ENCODE assay signal across 8 cellular contexts in the genomic region with DNA sequence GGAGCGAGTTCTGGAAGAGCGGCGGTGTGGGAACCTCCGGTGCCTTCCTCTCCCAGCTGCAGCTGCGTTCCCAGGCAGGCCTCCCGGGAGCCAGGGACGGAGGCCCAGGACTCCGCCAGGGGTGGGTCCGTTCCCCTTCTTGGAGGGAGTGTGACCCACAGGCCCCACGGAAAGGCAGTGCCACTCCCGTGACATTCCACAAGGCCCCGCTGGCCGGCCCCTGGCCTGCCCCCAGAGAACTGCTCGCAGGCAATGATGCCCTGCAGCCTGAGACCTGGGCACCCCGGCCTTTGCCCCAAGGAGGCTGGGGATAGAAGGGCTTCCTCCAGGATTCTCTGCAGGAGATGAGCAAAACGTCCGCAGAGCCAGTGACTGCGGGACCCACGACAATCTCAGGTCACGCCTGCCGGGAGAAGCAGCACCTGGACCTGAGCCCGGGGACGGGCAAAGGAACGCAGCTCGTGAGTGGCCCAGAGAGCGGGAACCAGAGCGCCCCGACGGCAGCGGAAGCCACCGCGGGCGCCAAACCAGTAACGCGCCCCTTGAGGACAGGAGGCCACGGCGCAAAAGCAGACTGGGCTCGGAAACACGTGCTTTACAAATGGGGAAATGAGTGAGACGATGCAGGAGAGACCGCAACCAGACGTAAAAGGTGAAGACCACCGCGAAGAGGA. TPM values are rescaled to one million over a fixed set of nuclear protein-coding genes. Genes with fewer than 3 reads are reported as not detected.
DNase-seq lines count a peak whose midpoint lies in the region; ATAC-seq and TF ChIP-seq lines count a peak whose summit lies in the region.

No MANE protein-coding gene starts in this region.

- H4K8ac ChIP-seq in H9 (replicated peaks; ENCODE audit: insufficient read length, low read depth, low read length), result no peak overlapping the region

- H3K4me3 Mint-ChIP-seq in H9, result no peak overlapping the region
- peak overlapping the region; percentile 47 for H3K4me3 Mint-ChIP-seq in activated T-cell treated with anti-CD3 and anti-CD28 coated beads, Interleukin-2, amount 50 U/mL, for 4 hours

- H4K91ac ChIP-seq in H9 (ENCODE audit: insufficient read length, low read depth, low read length), result no peak overlapping the region

- no peak overlapping the region for H2AFZ ChIP-seq in H9 (ENCODE audit: low read length)

- H2BK12ac ChIP-seq in H9 (ENCODE audit: insufficient read length, low read depth, low read length), result no peak overlapping the region

- peaks cover 4 to 5% of the 10 kb centered on the region in 2 experiments; a peak in 1 of 5 replicates for H3K9me3 Mint-ChIP-seq in H9
- no peaks in the 10 kb centered on the region for H3K9me3 Mint-ChIP-seq in activated T-cell treated with anti-CD3 and anti-CD28 coated beads, Interleukin-2, amount 50 U/mL, for 4 hours

- WGBS in H9 (ENCODE audit: extremely low coverage, insufficient read length, low lambda C conversion rate), result no CpG with 5 or more reads among the region's 44 CpGs

- 0 out of 4 replicates have a peak, but pooled peaks cover 0 to 2% of the 10 kb centered on the region in 2 experiments for H3K4me1 Mint-ChIP-seq in H9
- peaks cover 2% of the 10 kb centered on the region for H3K4me1 Mint-ChIP-seq in activated T-cell treated with anti-CD3 and anti-CD28 coated beads, Interleukin-2, amount 50 U/mL, for 4 hours (ENCODE audit: low read depth)

- no peaks in the 10 kb centered on the region for H4K20me1 ChIP-seq in H9 (ENCODE audit: control insufficient read depth, insufficient read depth, insufficient read length)

- H3K27ac Mint-ChIP-seq in H9, result no peak overlapping the region

- no peaks in the 10 kb centered on the region for H3K36me3 Mint-ChIP-seq in H9 (ENCODE audit: insufficient read depth in 1 of 3, low read depth in 3 of 3)
- no peaks in the 10 kb centered on the region for H3K36me3 Mint-ChIP-seq in activated T-cell treated with anti-CD3 and anti-CD28 coated beads, Interleukin-2, amount 50 U/mL, for 4 hours (ENCODE audit: insufficient read depth)

- DNase-seq in H9 (peak; percentile 69), iris pigment epithelial cell (ENCODE audit: low read depth) (peak; percentile 9), NCI-H1694 (lab: John Stamatoyannopoulos, UW) (no peak)
- DNase-seq in activated T-cell treated with anti-CD3 and anti-CD28 coated beads, Interleukin-2, amount 50 U/mL, for 4 hours, result peak; percentile 42
- peak in 2 of 3 donors; percentile 8 to 10 for DNase-seq in stimulated activated CD4-positive, alpha-beta T cell treated with anti-CD3 and anti-CD28 coated beads, TNF-alpha, amount 100 ng/mL, for 1 hour (ENCODE audit: low read depth in 3 of 3, low spot score in 1 of 3)

- no peaks in the 10 kb centered on the region for H3K9me3 ChIP-seq in H9 (ENCODE audit: control insufficient read depth, low read depth, low read length)

- no peak overlapping the region for H3K18ac ChIP-seq in H9 (ENCODE audit: insufficient read length, low read depth, low read length)

- no peaks in the 10 kb centered on the region for H3K4me1 ChIP-seq in H9 (ENCODE audit: insufficient read depth, low read length)

- no peak overlapping the region for H3K27ac ChIP-seq in H9 (ENCODE audit: insufficient read length, low read depth, low read length)

- H2BK15ac ChIP-seq in H9 (ENCODE audit: low read depth, low read length), result no peak overlapping the region

- no peaks in the 10 kb centered on the region for H3K79me2 ChIP-seq in H9 (ENCODE audit: insufficient read depth, low read length)

- no peak overlapping the region for H2BK5ac ChIP-seq in H9 (ENCODE audit: insufficient read length, low read length)

- no peak overlapping the region for H4K5ac ChIP-seq in H9 (ENCODE audit: insufficient read length, low read depth, low read length)

- no peaks in the 10 kb centered on the region for H3K23me2 ChIP-seq in H9 (ENCODE audit: insufficient read length, low read depth, low read length, poor library complexity, severe bottlenecking)

- peaks cover 89% of the 10 kb centered on the region for H3K27me3 Mint-ChIP-seq in H9 (ENCODE audit: low read depth)
- peaks cover 23% of the 10 kb centered on the region for H3K27me3 Mint-ChIP-seq in activated T-cell treated with anti-CD3 and anti-CD28 coated beads, Interleukin-2, amount 50 U/mL, for 4 hours (ENCODE audit: low read depth)

- H2BK20ac ChIP-seq in H9 (ENCODE audit: low read depth, low read length, poor library complexity, severe bottlenecking), result no peak overlapping the region

- H3K27me3 ChIP-seq in H9 (ENCODE audit: insufficient read depth, low read length), result peaks cover 3% of the 10 kb centered on the region; the same call in 1 of the 2 replicates

- TF ChIP-seq CTCF in H9 (conservative IDR thresholded peaks at IDR 0.05), result no peak

- H3K14ac ChIP-seq in H9 (ENCODE audit: insufficient read depth, low read length), result no peak overlapping the region

- H2BK120ac ChIP-seq in H9 (ENCODE audit: low read depth, low read length, poor library complexity, severe bottlenecking), result no peak overlapping the region

- no peak overlapping the region for H3T11ph ChIP-seq in H9 (ENCODE audit: low read length)

- ATAC-seq in activated T-cell treated with anti-CD3 and anti-CD28 coated beads, Interleukin-2, amount 50 U/mL, for 4 hours, result peak; percentile 86 to 95
- ATAC-seq in HG03280 (IDR thresholded peaks at IDR 0.05; ENCODE audit: unreplicated experiment) (no peak), GM19023 (IDR thresholded peaks at IDR 0.05; ENCODE audit: unreplicated experiment) (no peak), GM21723 (IDR thresholded peaks at IDR 0.05; ENCODE audit: unreplicated experiment) (no peak)

- no peaks in the 10 kb centered on the region for H3K79me1 ChIP-seq in H9 (ENCODE audit: insufficient read depth, low read depth, low read length, poor library complexity, severe bottlenecking)

- H3K4ac ChIP-seq in H9 (ENCODE audit: low read depth, low read length), result no peak overlapping the region

- no peak overlapping the region for H3K23ac ChIP-seq in H9 (ENCODE audit: insufficient read length, low read depth, low read length)

- no peak overlapping the region for H3K9ac ChIP-seq in H9 (ENCODE audit: extremely low read depth, insufficient read length, low read length)

- H2AK5ac ChIP-seq in H9 (ENCODE audit: insufficient read length, low read length), result no peak overlapping the region

- no peak overlapping the region for H3K56ac ChIP-seq in H9 (ENCODE audit: insufficient read length, low read depth, low read length)

- H3K4me2 ChIP-seq in H9 (ENCODE audit: insufficient read depth, insufficient read length, low read length), result no peak overlapping the region

RNA-seq across cellular contexts. Expression of a gene that starts 9.3 kb away (rescaled TPM):
- total RNA-seq in H9 (2021), result not detected in 2 replicates
- total RNA-seq in activated T-cell treated with anti-CD3 and anti-CD28 coated beads, Interleukin-2, amount 50 U/mL, for 4 hours, result not detected

RNA-seq across cellular contexts. Expression of a gene that starts 36.1 kb away (rescaled TPM):
- 9.3 TPM in 2 replicates for total RNA-seq in H9 (2021)
- 1 to 10 TPM; 3.0 to 3.3 (median 3.2) TPM for total RNA-seq in activated T-cell treated with anti-CD3 and anti-CD28 coated beads, Interleukin-2, amount 50 U/mL, for 4 hours

Comparison
In these comparisons a context has a peak if more than half of its experiments do, and no peak if none do; other contexts are left out.
1. ATAC-seq: peak in activated T-cell treated with anti-CD3 and anti-CD28 coated beads, Interleukin-2, amount 50 U/mL, for 4 hours (2 of 2); none in HG03280 (single experiment), GM19023 (single experiment) and GM21723 (single experiment).